ENCODE assay signal across 8 cellular contexts in genomic region chr2:45643543-45644542, GRCh38. TPM values are rescaled to one million over a fixed set of nuclear protein-coding genes. Genes with fewer than 3 reads are reported as not detected.
DNase-seq lines count a peak whose midpoint lies in the region; ATAC-seq lines count a peak whose summit lies in the region.

No MANE protein-coding gene starts in this region.

- no peak overlapping the region for H3K27ac ChIP-seq in mesodermal cell (ENCODE audit: low read depth, low read length, severe bottlenecking)

- peaks cover 17% of the 10 kb centered on the region for H3K4me1 Mint-ChIP-seq in activated CD8-positive, alpha-beta T cell treated with anti-CD3 and anti-CD28 coated beads, Interleukin-2, amount 10 ng/mL, durations not matched to agents 7 days and 5 days (ENCODE audit: low read depth)

- DNase-seq in NCI-H446 (lab: John Stamatoyannopoulos, UW), result peak; percentile 35 to 78
- no peak for DNase-seq in NCI-H446 treated with DMSO at 0.1 percent for 48 hours (lab: John Stamatoyannopoulos, UW)
- DNase-seq in NCI-H345 (lab: John Stamatoyannopoulos, UW), result peak; percentile 71
- DNase-seq in activated CD8-positive, alpha-beta T cell treated with anti-CD3 and anti-CD28 coated beads, Interleukin-2, amount 10 ng/mL, durations not matched to agents 7 days and 5 days, result peak; percentile 68
- DNase-seq in stimulated activated CD8-positive, alpha-beta memory T cell treated with anti-CD3 and anti-CD28 coated beads, Interleukin-15, amount 100 ng/mL, for 4 hours (ENCODE audit: low read depth in 2 of 2), result peak; percentile 12 to 45

- CTCF ChIA-PET in activated CD8-positive, alpha-beta T cell treated with anti-CD3 and anti-CD28 coated beads, Interleukin-2, amount 10 ng/mL, durations not matched to agents 7 days and 5 days (lab: Charles Lee), result interaction anchor here (0.6 to 2.5 kb wide), 15 partner anchors 8 to 315 kb away, joined by 3 to 16 read pairs (median 3); partner anchors contain the start of gene PRKCE

- peaks cover 25% of the 10 kb centered on the region for H3K27me3 Mint-ChIP-seq in activated CD8-positive, alpha-beta T cell treated with anti-CD3 and anti-CD28 coated beads, Interleukin-2, amount 10 ng/mL, durations not matched to agents 7 days and 5 days (ENCODE audit: low read depth)

- H3K36me3 ChIP-seq in endocrine pancreas (ENCODE audit: control insufficient read depth, insufficient read depth, low read length), result no peaks in the 10 kb centered on the region
- H3K36me3 ChIP-seq in mesodermal cell (ENCODE audit: control insufficient read depth, insufficient read depth, low read length), result no peaks in the 10 kb centered on the region

- H3K4me3 ChIP-seq in endocrine pancreas (ENCODE audit: control insufficient read depth, insufficient read depth, low read length) (peak overlapping the region; percentile 11), mesodermal cell (ENCODE audit: extremely low read depth, insufficient read depth, low read length, poor library complexity, severe bottlenecking) (peak overlapping the region; percentile 33)

- H3K36me3 Mint-ChIP-seq in activated CD8-positive, alpha-beta T cell treated with anti-CD3 and anti-CD28 coated beads, Interleukin-2, amount 10 ng/mL, durations not matched to agents 7 days and 5 days (ENCODE audit: low read depth), result no peaks in the 10 kb centered on the region

- H3K9me3 ChIP-seq in endocrine pancreas (ENCODE audit: control insufficient read depth, low read length) (no peaks in the 10 kb centered on the region), mesodermal cell (ENCODE audit: control insufficient read depth, low read length) (no peaks in the 10 kb centered on the region)

- H3K9me3 Mint-ChIP-seq in activated CD8-positive, alpha-beta T cell treated with anti-CD3 and anti-CD28 coated beads, Interleukin-2, amount 10 ng/mL, durations not matched to agents 7 days and 5 days (ENCODE audit: insufficient read depth), result no peaks in the 10 kb centered on the region

- H3K4me3 Mint-ChIP-seq in activated CD8-positive, alpha-beta T cell treated with anti-CD3 and anti-CD28 coated beads, Interleukin-2, amount 10 ng/mL, durations not matched to agents 7 days and 5 days, result peak overlapping the region; percentile 62

- H3K9ac ChIP-seq in endocrine pancreas (ENCODE audit: control insufficient read depth, insufficient read depth, low read length), result peak overlapping the region; percentile 50

- no peaks in the 10 kb centered on the region for H3K4me1 ChIP-seq in endocrine pancreas (ENCODE audit: control insufficient read depth, insufficient read depth, low read length)
- H3K4me1 ChIP-seq in mesodermal cell (ENCODE audit: control insufficient read depth, insufficient read depth, low read length, poor library complexity, severe bottlenecking), result peaks cover 4% of the 10 kb centered on the region

- peak; percentile 53 for ATAC-seq in HG02970 (IDR thresholded peaks at IDR 0.05; ENCODE audit: low FRiP score, unreplicated experiment)
- ATAC-seq in activated CD8-positive, alpha-beta T cell treated with anti-CD3 and anti-CD28 coated beads, Interleukin-2, amount 10 ng/mL, durations not matched to agents 7 days and 5 days, result peak; percentile 99

- H3K27ac Mint-ChIP-seq in activated CD8-positive, alpha-beta T cell treated with anti-CD3 and anti-CD28 coated beads, Interleukin-2, amount 10 ng/mL, durations not matched to agents 7 days and 5 days, result no peak overlapping the region

- POLR2A ChIA-PET in activated CD8-positive, alpha-beta T cell treated with anti-CD3 and anti-CD28 coated beads, Interleukin-2, amount 10 ng/mL, durations not matched to agents 7 days and 5 days (lab: Charles Lee), result no interaction called here

- WGBS in mesodermal cell (ENCODE audit: insufficient coverage in 2 of 2), 2 experiments, result 13 to 14% methylated on average over 26 to 41 of the region's 49 CpGs

- no peaks in the 10 kb centered on the region for H3K27me3 ChIP-seq in endocrine pancreas (ENCODE audit: control insufficient read depth, insufficient read depth, low read length)

RNA-seq across cellular contexts. Expression of gene PRKCE, which starts 7.6 kb away (rescaled TPM):
- 10 to 100 TPM; 15.4 to 16.2 TPM for total RNA-seq in activated CD8-positive, alpha-beta T cell treated with anti-CD3 and anti-CD28 coated beads, Interleukin-2, amount 10 ng/mL, durations not matched to agents 7 days and 5 days
- 19.1 TPM for polyA plus RNA-seq in mesodermal cell (2013, experiment 1 of 2)
- 19.3 TPM for polyA plus RNA-seq in mesodermal cell (2013, experiment 2 of 2)

RNA-seq across cellular contexts. Expression of gene SRBD1, which starts 32.8 kb away (rescaled TPM):
- total RNA-seq in activated CD8-positive, alpha-beta T cell treated with anti-CD3 and anti-CD28 coated beads, Interleukin-2, amount 10 ng/mL, durations not matched to agents 7 days and 5 days, result 10 to 100 TPM; 19.2 to 22.7 TPM
- polyA plus RNA-seq in mesodermal cell (2013, experiment 1 of 2), result 14.6 TPM
- 16.8 TPM for polyA plus RNA-seq in mesodermal cell (2013, experiment 2 of 2)
